In genomic region chr3:148999806-149000205, GRCh38 we compare ENCODE assay signal across 12 cellular contexts. TPM values are rescaled to one million over a fixed set of nuclear protein-coding genes. Genes with fewer than 3 reads are reported as not detected.
DNase-seq lines count a peak whose midpoint lies in the region; ATAC-seq and TF ChIP-seq lines count a peak whose summit lies in the region.
"Had no signal": no experiment of that assay in that cellular context is flagged by ENCODE, and none has a peak within 500 bp of the region (broad histone marks: within the 10 kb centered on the region; RNA-seq: fewer than 3 reads in every experiment).

No MANE protein-coding gene starts in this region.

- ATAC-seq in CD4-positive, CD25-positive, alpha-beta regulatory T cell (ENCODE audit: low read depth in 2 of 2) = no peak
- ATAC-seq in GM21390 (IDR thresholded peaks at IDR 0.05; ENCODE audit: unreplicated experiment) (peak; percentile 44), left cardiac atrium (peak; percentile 51 to 78), HG02759 (IDR thresholded peaks at IDR 0.05; ENCODE audit: unreplicated experiment) (no peak)

- TF ChIP-seq CTCF in KMS-11 (conservative IDR thresholded peaks at IDR 0.05; ENCODE audit: low read depth, low read length) (no peak; the same call in 1 of the 2 replicates), Peyer's patch (IDR thresholded peaks at IDR 0.05) (no peak), ascending aorta (IDR thresholded peaks at IDR 0.05) (no peak)

- H3K27ac ChIP-seq in CD4-positive, CD25-positive, alpha-beta regulatory T cell (ENCODE audit: insufficient read depth, low read length, poor library complexity, severe bottlenecking) = no peak overlapping the region
- H3K27ac ChIP-seq in KMS-11 (peak overlapping the region; percentile 93), Peyer's patch (no peak overlapping the region), ascending aorta (no peak overlapping the region)

- H3K9me3 Mint-ChIP-seq in CD4-positive, CD25-positive, alpha-beta regulatory T cell = no peaks in the 10 kb centered on the region

- no peaks in the 10 kb centered on the region for H3K9me3 ChIP-seq in CD4-positive, CD25-positive, alpha-beta regulatory T cell (ENCODE audit: control insufficient read depth in 2 of 2, low read length in 2 of 2)
- H3K9me3 ChIP-seq in Peyer's patch (no peaks in the 10 kb centered on the region), ascending aorta (no peaks in the 10 kb centered on the region)
- H3K9me3 ChIP-seq: esophagus squamous epithelium had no signal

- no peak overlapping the region for H3K4me3 Mint-ChIP-seq in CD4-positive, CD25-positive, alpha-beta regulatory T cell

- H3K9ac ChIP-seq in KMS-11 = peak overlapping the region; percentile 37

- H3K4me1 ChIP-seq in CD4-positive, CD25-positive, alpha-beta regulatory T cell (ENCODE audit: control insufficient read depth, insufficient read depth, low read length, poor library complexity, severe bottlenecking) = peaks cover 7% of the 10 kb centered on the region
- H3K4me1 ChIP-seq in KMS-11 (ENCODE audit: low read depth, poor library complexity, severe bottlenecking) (peaks cover 100% of the 10 kb centered on the region), Peyer's patch (no peaks in the 10 kb centered on the region), ascending aorta (peaks cover 0 to 12% of the 10 kb centered on the region in 2 donors)

- H3K36me3 ChIP-seq in CD4-positive, CD25-positive, alpha-beta regulatory T cell (ENCODE audit: control insufficient read depth, insufficient read depth, low read length) = peaks cover 33% of the 10 kb centered on the region
- H3K36me3 ChIP-seq in KMS-11 (ENCODE audit: insufficient read depth) = peaks cover 25% of the 10 kb centered on the region; the same call in 1 of the 2 replicates
- H3K36me3 ChIP-seq in Peyer's patch = peaks cover 0 to 59% (median 0%) of the 10 kb centered on the region in 3 donors
- peaks cover 17 to 47% of the 10 kb centered on the region in 2 donors for H3K36me3 ChIP-seq in ascending aorta

- no peaks in the 10 kb centered on the region for H4K20me1 ChIP-seq in KMS-11 (ENCODE audit: insufficient read depth)

- no peaks in the 10 kb centered on the region for H3K27me3 Mint-ChIP-seq in CD4-positive, CD25-positive, alpha-beta regulatory T cell

- peaks cover 60% of the 10 kb centered on the region for H3K79me2 ChIP-seq in KMS-11 (ENCODE audit: insufficient read depth, low read depth)

- peak overlapping the region; percentile 94 for H3K4me2 ChIP-seq in KMS-11

- H3K27ac Mint-ChIP-seq in CD4-positive, CD25-positive, alpha-beta regulatory T cell = peak overlapping the region in 2 of 3 donors; percentile 7 to 87

- no peaks in the 10 kb centered on the region for H3K27me3 ChIP-seq in CD4-positive, CD25-positive, alpha-beta regulatory T cell (ENCODE audit: control insufficient read depth, insufficient read depth, low read length)
- H3K27me3 ChIP-seq in KMS-11 (ENCODE audit: insufficient read depth, low read depth) (no peaks in the 10 kb centered on the region), Peyer's patch (no peaks in the 10 kb centered on the region), ascending aorta (no peaks in the 10 kb centered on the region)
- H3K27me3 ChIP-seq: esophagus squamous epithelium had no signal

- intact Hi-C loops in left cardiac atrium (cut with DNase I) = no loop called here
- intact Hi-C loops in ascending aorta (cut with DNase I) = no loop called here

- no peak overlapping the region for H3K4me3 ChIP-seq in CD4-positive, CD25-positive, alpha-beta regulatory T cell (ENCODE audit: low read depth, low read length)
- H3K4me3 ChIP-seq in KMS-11 (IDR thresholded peaks at IDR 0.05; ENCODE audit: insufficient read depth, low read depth, low read length) (no peak overlapping the region), Peyer's patch (no peak overlapping the region), ascending aorta (no peak overlapping the region)
- H3K4me3 ChIP-seq: esophagus squamous epithelium, skin epidermis had no signal

- no peak for DNase-seq in CD4-positive, CD25-positive, alpha-beta regulatory T cell
- DNase-seq in left cardiac atrium (no peak), Peyer's patch (no peak), retina (no peak), ascending aorta (ENCODE audit: low spot score in 2 of 2) (no peak)
- DNase-seq: central memory CD4-positive, alpha-beta T cell; esophagus squamous epithelium; NCI-H446 had no signal

- H3K36me3 Mint-ChIP-seq in CD4-positive, CD25-positive, alpha-beta regulatory T cell = peaks cover 33% of the 10 kb centered on the region

- no peak overlapping the region for H2AFZ ChIP-seq in KMS-11 (ENCODE audit: low read depth)

- H3K4me1 Mint-ChIP-seq in CD4-positive, CD25-positive, alpha-beta regulatory T cell = peaks cover 23 to 44% (median 31%) of the 10 kb centered on the region in 4 donors

- no peak for TF ChIP-seq POLR2A in Peyer's patch (IDR thresholded peaks at IDR 0.05)

RNA-seq across cellular contexts. Expression of gene GYG1, which starts 8.5 kb away (rescaled TPM):
- total RNA-seq in CD4-positive, CD25-positive, alpha-beta regulatory T cell = 19.2 TPM
- 10 to 100 TPM; 56.4 to 59.3 (median 57.6) TPM for polyA plus RNA-seq in CD4-positive, CD25-positive, alpha-beta regulatory T cell
- total RNA-seq in left cardiac atrium (100 to 1,000 TPM; 104 to 125 TPM), Peyer's patch (10 to 100 TPM; 11.9 to 23.9 (median 12.8) TPM), ascending aorta (23.9 TPM)

Comparison
In these comparisons a context has a peak if more than half of its experiments do, and no peak if none do; other contexts are left out.
1. ATAC-seq: peak in GM21390 (single experiment) and left cardiac atrium (2 of 2); none in CD4-positive, CD25-positive, alpha-beta regulatory T cell (0 of 2) and HG02759 (single experiment).